In genomic region chr3:189022576-189023463, GRCh38 we compare ENCODE assay signal across 7 cellular contexts.
A peak's percentile ranks its signal among the peaks of the same experiment; 100 is the strongest.
DNase-seq lines count a peak whose midpoint lies in the region; TF ChIP-seq lines count a peak whose summit lies in the region.
"Not testable (repeated sequence)": the region's sequence is repeated elsewhere in the genome, so short reads cannot be mapped to it uniquely, and the experiment has no call there.

No MANE protein-coding gene starts in this region.

- not testable (repeated sequence) for H3K4me1 Mint-ChIP-seq in neural crest cell

- not testable (repeated sequence) for H3K27ac ChIP-seq in iPS DF 6.9 (ENCODE audit: low read length)

- H3K27ac Mint-ChIP-seq in neural crest cell (ENCODE audit: unreplicated experiment), result peak overlapping the region; percentile 62

- not testable (repeated sequence) for H3K9me3 Mint-ChIP-seq in neural crest cell

- peak overlapping the region; percentile 83 for H3K4me3 Mint-ChIP-seq in neural crest cell

- not testable (repeated sequence) for H3K4me1 ChIP-seq in iPS DF 6.9 (ENCODE audit: control insufficient read depth, insufficient read depth, low read length)

- H3K4me3 ChIP-seq in iPS DF 6.9 (ENCODE audit: low read length), result peak overlapping the region; percentile 24; the same call in 1 of the 2 replicates

- not testable (repeated sequence) for TF ChIP-seq CTCF in neural crest cell (conservative IDR thresholded peaks at IDR 0.05)

- H3K36me3 ChIP-seq in iPS DF 6.9 (ENCODE audit: control insufficient read depth, insufficient read depth, low read length), result not testable (repeated sequence)

- H3K27me3 ChIP-seq in iPS DF 6.9 (ENCODE audit: control insufficient read depth, insufficient read depth, low read length), result not testable (repeated sequence)

- not testable (repeated sequence) for H3K27me3 Mint-ChIP-seq in neural crest cell (ENCODE audit: low read depth)

- DNase-seq in Caki2 (ENCODE audit: low read depth) (peak; percentile 52), HT-29 (ENCODE audit: low spot score) (peak; percentile 8), NCI-H510A treated with DMSO at 0.1 percent for 48 hours (lab: John Stamatoyannopoulos, UW) (peak; percentile 48), SHP77 (lab: John Stamatoyannopoulos, UW) (peak; percentile 57 to 71), neural crest cell (ENCODE audit: low read depth, low spot score) (peak; percentile 14)
- DNase-seq in activated effector memory CD4-positive, alpha-beta T cell treated with anti-CD3 and anti-CD28 coated beads, Interleukin-2, amount 50 U/mL, for 16 hours, result peak; percentile 65
- DNase-seq in iPS DF 6.9 (ENCODE audit: low read depth, low spot score), result not testable (repeated sequence)

- H3K9me3 ChIP-seq in iPS DF 6.9 (ENCODE audit: control insufficient read depth, insufficient read depth, low read length), result not testable (repeated sequence)

- not testable (repeated sequence) for H3K36me3 Mint-ChIP-seq in neural crest cell (ENCODE audit: low read depth)

- in situ Hi-C loops in Caki2 (cut with HindIII; ENCODE audit: low pct_unique_long_range_greater_than_20kb, low sequenced_read_pairs), result not testable (repeated sequence)

- no CpG with 5 or more reads among the region's 39 CpGs for WGBS in iPS DF 6.9 (ENCODE audit: insufficient coverage, insufficient read length)
